25 cellular contexts compared by ENCODE assay signal in genomic region chr9:84394036-84394435, GRCh38. TPM values are rescaled to one million over a fixed set of nuclear protein-coding genes. Genes with fewer than 3 reads are reported as not detected.
"Had no signal": no experiment of that assay in that cellular context is flagged by ENCODE, and none has a peak within 500 bp of the region (broad histone marks: within the 10 kb centered on the region; RNA-seq: fewer than 3 reads in every experiment).

No MANE protein-coding gene starts in this region.

- FAIRE-seq: frontal cortex had no signal

- H3K4me3 ChIP-seq: ascending aorta, coronary artery, dorsolateral prefrontal cortex, left ventricle myocardium inferior, mucosa of descending colon, stomach, thyroid gland had no signal

- H3K27me3 ChIP-seq: ascending aorta, thyroid gland had no signal

- H3K4me1 ChIP-seq: ascending aorta, left ventricle myocardium inferior had no signal

- H3K27ac ChIP-seq: ascending aorta, coronary artery, dorsolateral prefrontal cortex, left ventricle myocardium inferior, stomach, thyroid gland had no signal

- H3K9me3 ChIP-seq: ascending aorta, left ventricle myocardium inferior, mucosa of descending colon, stomach, thyroid gland had no signal

- ATAC-seq: mucosa of descending colon; natural killer cell treated with Interleukin-12 subunit alpha and Interleukin-12 subunit beta and Interleukin-15 and Interleukin-18, amount 100 ng/mL, for 72 hours; right cardiac atrium; stimulated activated naive B cell treated with anti-CD40 and anti-IgM and Interleukin-4, amounts not matched to agents 10 μg/mL and 1 μg/mL and 100 μg/mL, for 72 hours had no signal

- H3K36me3 ChIP-seq: ascending aorta, left ventricle myocardium inferior, stomach, thyroid gland had no signal

- DNase-seq: activated CD4-positive, alpha-beta memory T cell treated with anti-CD3 and anti-CD28 coated beads for 36 hours; activated CD4-positive, alpha-beta T cell treated with anti-CD3 and anti-CD28 coated beads, Interleukin-2, amount 10 ng/mL, durations not matched to agents 24 days and 14 days; activated CD4-positive, CD25-positive, alpha-beta regulatory T cell treated with anti-CD3 and anti-CD28 coated beads, Interleukin-2, amount 50 U/mL, for 72 hours; activated CD8-positive, alpha-beta memory T cell treated with anti-CD3 and anti-CD28 coated beads, Interleukin-2, amount 50 U/mL, for 4 hours; activated effector memory CD4-positive, alpha-beta T cell treated with anti-CD3 and anti-CD28 coated beads, Interleukin-2, amount 50 U/mL, for 16 hours; activated naive CD4-positive, alpha-beta T cell treated with anti-CD3 and anti-CD28 coated beads, Interleukin-2, amount 10 ng/mL, durations not matched to agents 7 days and 5 days; activated naive CD8-positive, alpha-beta T cell treated with anti-CD3 and anti-CD28 coated beads, Interleukin-2, amount 10 ng/mL, durations not matched to agents 7 days and 5 days; activated T-cell treated with anti-CD3 and anti-CD28 coated beads, Interleukin-2, amount 50 U/mL, for 1 hour; dorsolateral prefrontal cortex; effector memory CD4-positive, alpha-beta T cell; islet precursor cell; left ventricle myocardium inferior; mucosa of descending colon; posterior cingulate gyrus; right cardiac atrium; stimulated activated CD4-positive, alpha-beta T cell treated with anti-CD3 and anti-CD28 coated beads, Interleukin-15, amount 100 ng/mL, for 24 hours; stimulated activated CD4-positive, alpha-beta T cell treated with anti-CD3 and anti-CD28 coated beads, Interleukin-2, amount 100 ng/mL, for 24 hours; stimulated activated naive B cell treated with anti-CD40 and anti-IgM and Interleukin-4, amounts not matched to agents 10 μg/mL and 1 μg/mL and 100 μg/mL, for 72 hours; stomach; thyroid gland had no signal

RNA-seq across cellular contexts. Expression of gene SLC28A3, which starts 53.5 kb away (rescaled TPM):
- total RNA-seq: ascending aorta, frontal cortex, lung microvascular endothelial cell had no signal
- polyA plus RNA-seq: right cardiac atrium had no signal
